Comparison of ENCODE assay signal across 27 cellular contexts in genomic region chr9:124457079-124457886, GRCh38. TPM values are rescaled to one million over a fixed set of nuclear protein-coding genes. Genes with fewer than 3 reads are reported as not detected.
DNase-seq lines count a peak whose midpoint lies in the region; ATAC-seq, FAIRE-seq and TF ChIP-seq lines count a peak whose summit lies in the region.
"Had no signal": no experiment of that assay in that cellular context is flagged by ENCODE, and none has a peak within 500 bp of the region (broad histone marks: within the 10 kb centered on the region; RNA-seq: fewer than 3 reads in every experiment).

No MANE protein-coding gene starts in this region.

- TF ChIP-seq CTCF in A549 (IDR thresholded peaks at IDR 0.05), result no peak
- no peak for TF ChIP-seq CTCF in epithelial cell of esophagus (IDR thresholded peaks at IDR 0.05; ENCODE audit: insufficient read depth, low read depth, low read length, missing control alignments)
- TF ChIP-seq CTCF in spleen (IDR thresholded peaks at IDR 0.05 in 8 of 11, conservative IDR thresholded peaks at IDR 0.05 in 3 of 11), result no peak
- TF ChIP-seq CTCF in upper lobe of left lung (IDR thresholded peaks at IDR 0.05), result no peak

- no peak for DNase-seq in A549 (ENCODE audit: low read depth in 1 of 2, low spot score in 1 of 2)
- DNase-seq in H7, result peak; percentile 46
- DNase-seq in epithelial cell of esophagus (ENCODE audit: low read depth), result peak; percentile 12
- peak; percentile 39 for DNase-seq in spleen
- DNase-seq in upper lobe of left lung, result no peak
- no peak for DNase-seq in retina
- no peak for DNase-seq in activated CD8-positive, alpha-beta memory T cell treated with anti-CD3 and anti-CD28 coated beads for 24 hours
- DNase-seq: BE2C; CD4-positive, CD25-positive, alpha-beta regulatory T cell; COR-L47; DMS 273 treated with DMSO at 0.1 percent for 48 hours; DND-41; NCI-H1092 treated with DMSO at 0.1 percent for 48 hours; NCI-H1436 treated with DMSO at 0.1 percent for 48 hours; NCI-H1930; NCI-H2227 treated with DMSO at 0.1 percent for 48 hours; NCI-H510A treated with DMSO at 0.1 percent for 48 hours; NCI-H748 treated with DMSO at 0.1 percent for 48 hours; SIG-M5; SK-N-SH had no signal

- H3K36me3 ChIP-seq in H7 (replicated peaks; ENCODE audit: control insufficient read depth, insufficient read depth, low read length) (no peaks in the 10 kb centered on the region), spleen (no peaks in the 10 kb centered on the region), upper lobe of left lung (no peaks in the 10 kb centered on the region)
- H3K36me3 ChIP-seq: BE2C, HAP-1 had no signal

- intact Hi-C loops in spleen (cut with DNase I; ENCODE audit: low total_unique reads), result no loop called here

- no peak for TF ChIP-seq RAD21 in A549 (conservative IDR thresholded peaks at IDR 0.05 in 1 of 2, IDR thresholded peaks at IDR 0.05 in 1 of 2)

- ATAC-seq in A549 (no peak), upper lobe of left lung (ENCODE audit: low FRiP score in 2 of 2) (no peak)

- H3K4me1 ChIP-seq in A549, result peaks cover 7% of the 10 kb centered on the region; the same call in 2 of the 3 replicates
- peaks cover 0 to 17% (median 4%) of the 10 kb centered on the region in 6 donors for H3K4me1 ChIP-seq in spleen
- peaks cover 0 to 9% (median 5%) of the 10 kb centered on the region in 4 donors for H3K4me1 ChIP-seq in upper lobe of left lung
- H3K4me1 ChIP-seq: BE2C, HAP-1 had no signal

- TF ChIP-seq POLR2A in A549 (IDR thresholded peaks at IDR 0.05; ENCODE audit: low read length) (no peak), spleen (IDR thresholded peaks at IDR 0.05) (no peak), upper lobe of left lung (IDR thresholded peaks at IDR 0.05) (no peak)

- TF ChIP-seq EP300 in A549 (IDR thresholded peaks at IDR 0.05), result no peak
- TF ChIP-seq EP300 in upper lobe of left lung (IDR thresholded peaks at IDR 0.05), result no peak

- CTCF ChIA-PET in A549 (lab: Yijun Ruan, JAX), result interaction anchor here (0.9 to 2.2 kb wide), 5 partner anchors 12 to 38 kb away, joined by 3 to 6 read pairs (median 4); no protein-coding TSS in a partner anchor

- 83% methylated on average over 18 of the region's 18 CpGs for WGBS in A549 (ENCODE audit: missing lambda C conversion rate)
- 80 to 91% (median 85%) methylated on average over 10 to 18 of the region's 18 CpGs for WGBS in spleen, 5 donors
- 78 to 85% methylated on average over 11 to 18 of the region's 18 CpGs for WGBS in upper lobe of left lung, 2 donors

- no peak for FAIRE-seq in A549 (lab: Jason Lieb, UNC)
- FAIRE-seq: GM12891 had no signal

- no peak overlapping the region for H3K4me2 ChIP-seq in A549
- H3K4me2 ChIP-seq: KMS-11, SK-N-SH had no signal

- no peak overlapping the region for H3K4me3 ChIP-seq in A549
- H3K4me3 ChIP-seq in H7 (ENCODE audit: insufficient read depth, low read depth, low read length), result no peak overlapping the region
- H3K4me3 ChIP-seq in epithelial cell of esophagus (ENCODE audit: low read length), result no peak overlapping the region
- H3K4me3 ChIP-seq in spleen, result no peak overlapping the region
- H3K4me3 ChIP-seq in upper lobe of left lung, result no peak overlapping the region
- H3K4me3 ChIP-seq: HAP-1 had no signal

- POLR2A ChIA-PET in A549 (lab: Yijun Ruan, JAX), result no interaction called here

- H3K27me3 ChIP-seq in H7 (ENCODE audit: control insufficient read depth, insufficient read depth, low read length) (peaks cover 15% of the 10 kb centered on the region), spleen (replicated peaks in 1 of 7) (peaks cover 0 to 29% (median 21%) of the 10 kb centered on the region in 7 donors), upper lobe of left lung (peaks cover 0 to 15% (median 11%) of the 10 kb centered on the region in 4 donors)
- H3K27me3 ChIP-seq: BE2C had no signal

- H3K9me3 ChIP-seq in A549 (peaks cover 6% of the 10 kb centered on the region; the same call in 1 of the 3 replicates), spleen (peaks cover 0 to 7% (median 0%) of the 10 kb centered on the region in 8 donors), upper lobe of left lung (no peaks in the 10 kb centered on the region)
- H3K9me3 ChIP-seq: BE2C, HAP-1, SK-N-SH had no signal

- H3K27ac ChIP-seq in A549 (no peak overlapping the region), spleen (no peak overlapping the region), upper lobe of left lung (no peak overlapping the region)
- H3K27ac ChIP-seq: HL-60, KMS-11 had no signal

TF ChIP-seq in A549, 52 proteins besides CTCF, POLR2A, EP300 and RAD21:
- TF ChIP-seq NFE2L2 (conservative IDR thresholded peaks at IDR 0.05; ENCODE audit: low read length), result peak; percentile 47
- peak; percentile 69 for TF ChIP-seq MAFK (IDR thresholded peaks at IDR 0.05; ENCODE audit: partially characterized antibody)
- TF ChIP-seq BCL3 (IDR thresholded peaks at IDR 0.05), result no peak
- no peak for TF ChIP-seq HES2 (IDR thresholded peaks at IDR 0.05)
- TF ChIP-seq NPAS2 (CRISPR knock-in tag; IDR thresholded peaks at IDR 0.05; ENCODE audit: borderline replicate concordance), result no peak
- TF ChIP-seq FOSL2 (IDR thresholded peaks at IDR 0.05), result no peak
- peak; percentile 39; the same call in 1 of the 2 replicates for TF ChIP-seq FOSL2 (CRISPR knock-in tag; IDR thresholded peaks at IDR 0.05)
- no peak for TF ChIP-seq EHF (CRISPR knock-in tag; IDR thresholded peaks at IDR 0.05)
- TF ChIP-seq TFCP2L1 (CRISPR knock-in tag; IDR thresholded peaks at IDR 0.05), result no peak

RNA-seq across cellular contexts. Expression of gene ADGRD2, which starts 7.0 kb away (rescaled TPM):
- polyA plus RNA-seq in A549 (2011; rRNA removed) (not detected in 2 replicates), A549 (2017; fragmentation: RNase III; extraction: RNeasy Plus Mini Kit Qiagen cat#74134 plus additional on column Dnase treatment) (not detected in 3 replicates), spleen (under 1 TPM in 1 of 3 donors, not detected in 2; 0.15 TPM)
- not detected in 2 replicates for polyA plus RNA-seq in A549 (2012; cell fraction: cytosol; rRNA removed)
- not detected in 2 replicates for polyA plus RNA-seq in A549 (2012; cell fraction: nucleus; rRNA removed)
- polyA minus RNA-seq in A549 (2011; rRNA and poly(A)+ RNA removed), result not detected in 2 replicates
- not detected in 2 replicates for total RNA-seq in H7 (2014; rRNA removed; shearing (Covaris generic))
- total RNA-seq in spleen (under 1 TPM in 4 of 7 donors, not detected in 3; 0.18 to 0.50 (median 0.33) TPM), upper lobe of left lung (not detected)
- total RNA-seq: A673; CD4-positive, CD25-positive, alpha-beta regulatory T cell; G401; HT-29 had no signal
- polyA plus RNA-seq: CD4-positive, CD25-positive, alpha-beta regulatory T cell had no signal

RNA-seq across cellular contexts. Expression of gene PSMB7, which starts 42.0 kb away (rescaled TPM):
- polyA plus RNA-seq in A549 (2011; rRNA removed), result 418 and 429 TPM in 2 replicates
- polyA plus RNA-seq in A549 (2012; cell fraction: cytosol; rRNA removed), result 371 and 377 TPM in 2 replicates
- polyA plus RNA-seq in A549 (2012; cell fraction: nucleus; rRNA removed), result 156 and 229 TPM in 2 replicates
- polyA plus RNA-seq in A549 (2017; fragmentation: RNase III; extraction: RNeasy Plus Mini Kit Qiagen cat#74134 plus additional on column Dnase treatment), result 312 to 345 TPM (median 332 TPM) in 3 replicates
- 209 and 238 TPM in 2 replicates for polyA minus RNA-seq in A549 (2011; rRNA and poly(A)+ RNA removed)
- 185 and 231 TPM in 2 replicates for total RNA-seq in H7 (2014; rRNA removed; shearing (Covaris generic))
- total RNA-seq in spleen, result 100 to 1,000 TPM in 3 of 7 donors, 10 to 100 TPM in 4; 71.3 to 123 (median 82.6) TPM
- polyA plus RNA-seq in spleen, result 100 to 1,000 TPM; 113 to 143 (median 115) TPM
- total RNA-seq in upper lobe of left lung, result 100 to 1,000 TPM in 2 of 6 donors, 10 to 100 TPM in 4; 17.8 to 112 (median 87.1) TPM

RNA-seq across cellular contexts. Expression of gene NR5A1, which starts 49.9 kb away (rescaled TPM):
- polyA plus RNA-seq in A549 (2011; rRNA removed), result not detected in 2 replicates
- 0.05 TPM in 1 of 2 replicates, not detected in the other for polyA plus RNA-seq in A549 (2012; cell fraction: cytosol; rRNA removed)
- polyA plus RNA-seq in A549 (2012; cell fraction: nucleus; rRNA removed), result 0.04 and 0.05 TPM in 2 replicates
- polyA plus RNA-seq in A549 (2017; fragmentation: RNase III; extraction: RNeasy Plus Mini Kit Qiagen cat#74134 plus additional on column Dnase treatment), result not detected in 3 replicates
- polyA minus RNA-seq in A549 (2011; rRNA and poly(A)+ RNA removed), result not detected in 2 replicates
- 0.30 and 0.73 TPM in 2 replicates for total RNA-seq in H7 (2014; rRNA removed; shearing (Covaris generic))
- 100 to 1,000 TPM; 127 to 378 (median 231) TPM for total RNA-seq in spleen
- polyA plus RNA-seq in spleen, result 100 to 1,000 TPM in 1 of 3 donors, 10 to 100 TPM in 2; 46.5 to 182 (median 65.0) TPM
- total RNA-seq in upper lobe of left lung, result under 1 TPM in 2 of 6 donors, not detected in 4; 0.30 to 0.49 TPM
- total RNA-seq: A673; CD4-positive, CD25-positive, alpha-beta regulatory T cell had no signal
- polyA plus RNA-seq: CD4-positive, CD25-positive, alpha-beta regulatory T cell; SK-N-SH had no signal

Comparison
In these comparisons a context has a peak if more than half of its experiments do, and no peak if none do; other contexts are left out.
1. DNase-seq: peak in H7 (single experiment), epithelial cell of esophagus (single experiment) and spleen (single experiment); none in A549 (0 of 2), upper lobe of left lung (0 of 2), retina (single experiment) and activated CD8-positive, alpha-beta memory T cell treated with anti-CD3 and anti-CD28 coated beads for 24 hours (single experiment).
2. RNA of gene NR5A1, which starts 49.9 kb away (total RNA-seq): 127 to 378 TPM in spleen; 0.30 to 0.73 TPM in H7 and 0.30 to 0.49 TPM in upper lobe of left lung; every median in the first group is over 10 times any median in the second.